29 cellular contexts compared by ENCODE assay signal in genomic region chr5:72633041-72633445, GRCh38.
A peak's percentile ranks its signal among the peaks of the same experiment; 100 is the strongest.
DNase-seq lines count a peak whose midpoint lies in the region; ATAC-seq, FAIRE-seq and TF ChIP-seq lines count a peak whose summit lies in the region.
"Had no signal": no experiment of that assay in that cellular context is flagged by ENCODE, and none has a peak within 500 bp of the region (broad histone marks: within the 10 kb centered on the region; RNA-seq: fewer than 3 reads in every experiment).

No MANE protein-coding gene starts in this region.

- H3K36me3 ChIP-seq in HepG2 (replicated peaks in 1 of 2; ENCODE audit: control insufficient read depth in 1 of 2, insufficient read depth in 2 of 2, low read length in 2 of 2) (no peaks in the 10 kb centered on the region), right lobe of liver (no peaks in the 10 kb centered on the region)
- H3K36me3 ChIP-seq: ovary had no signal

- ATAC-seq in HepG2 (no peak), right lobe of liver (no peak)
- no peak for ATAC-seq in stimulated activated memory B cell treated with anti-CD40 and anti-IgM and Interleukin-4, amounts not matched to agents 10 μg/mL and 1 μg/mL and 100 μg/mL, for 72 hours
- ATAC-seq: A549; naive thymus-derived CD4-positive, alpha-beta T cell; PC-3 had no signal

- H3K36me3 Mint-ChIP-seq in nephron (ENCODE audit: low read depth), result no peaks in the 10 kb centered on the region
- H3K36me3 Mint-ChIP-seq in stimulated activated memory B cell treated with anti-CD40 and anti-IgM and Interleukin-4, amounts not matched to agents 10 μg/mL and 1 μg/mL and 100 μg/mL, for 72 hours, result no peaks in the 10 kb centered on the region
- H3K36me3 Mint-ChIP-seq: activated naive CD4-positive, alpha-beta T cell treated with anti-CD3 and anti-CD28 coated beads, Interleukin-2, amount 50 U/mL, for 24 hours; memory B cell; naive thymus-derived CD4-positive, alpha-beta T cell had no signal

- WGBS in HepG2 (ENCODE audit: low lambda C conversion rate), result 10% methylated on average over 2 of the region's 2 CpGs
- WGBS in right lobe of liver (ENCODE audit: insufficient coverage, low coverage, low lambda C conversion rate, missing lambda C conversion rate), result 100% methylated on average over 2 of the region's 2 CpGs

- peak overlapping the region; percentile 36 for H3K4me2 ChIP-seq in HepG2 (ENCODE audit: low read depth, low read length)
- H3K4me2 ChIP-seq: A549 had no signal

- peaks cover 3% of the 10 kb centered on the region for H3K9me3 Mint-ChIP-seq in nephron
- no peaks in the 10 kb centered on the region for H3K9me3 Mint-ChIP-seq in stimulated activated memory B cell treated with anti-CD40 and anti-IgM and Interleukin-4, amounts not matched to agents 10 μg/mL and 1 μg/mL and 100 μg/mL, for 72 hours
- H3K9me3 Mint-ChIP-seq: activated naive CD4-positive, alpha-beta T cell treated with anti-CD3 and anti-CD28 coated beads, Interleukin-2, amount 50 U/mL, for 24 hours; endodermal cell; memory B cell; stimulated activated naive CD8-positive, alpha-beta T cell treated with anti-CD3 and anti-CD28 coated beads, Interleukin-15, Interleukin-2, amounts not matched to agents 100 ng/mL and 50 ng/mL, for 24 hours had no signal

- no peak for DNase-seq in HepG2 (ENCODE audit: low spot score)
- no peak for DNase-seq in right lobe of liver
- DNase-seq in fibroblast of gingiva (ENCODE audit: low read depth), result peak; percentile 85
- DNase-seq in ureter (ENCODE audit: low spot score), result no peak
- no peak for DNase-seq in Ammon's horn (ENCODE audit: low spot score)
- DNase-seq in DMS 273 treated with DMSO at 0.1 percent for 48 hours (lab: John Stamatoyannopoulos, UW), result no peak
- DNase-seq: activated CD4-positive, alpha-beta T cell treated with anti-CD3 and anti-CD28 coated beads for 4 hours; endodermal cell; KBM-7; naive thymus-derived CD4-positive, alpha-beta T cell; NCI-H1694; NCI-H2227 treated with DMSO at 0.1 percent for 48 hours; NCI-H82; ovary; PC-3; SIG-M5; stimulated activated CD4-positive, alpha-beta T cell treated with anti-CD3 and anti-CD28 coated beads, Interleukin-1b, Interleukin-23, amount 100 ng/mL, for 48 hours; T-helper 1 cell had no signal

- H3K9me3 ChIP-seq in HepG2 (ENCODE audit: low read length) (no peaks in the 10 kb centered on the region), right lobe of liver (no peaks in the 10 kb centered on the region)
- H3K9me3 ChIP-seq: A549, ovary had no signal

- H3K27me3 ChIP-seq in HepG2 (ENCODE audit: control insufficient read depth in 1 of 2, insufficient read depth in 2 of 2, low read length in 2 of 2) (no peaks in the 10 kb centered on the region), right lobe of liver (no peaks in the 10 kb centered on the region)
- H3K27me3 ChIP-seq: ovary had no signal

- no peak overlapping the region for H3K4me3 Mint-ChIP-seq in nephron
- no peak overlapping the region for H3K4me3 Mint-ChIP-seq in stimulated activated memory B cell treated with anti-CD40 and anti-IgM and Interleukin-4, amounts not matched to agents 10 μg/mL and 1 μg/mL and 100 μg/mL, for 72 hours
- H3K4me3 Mint-ChIP-seq: activated naive CD4-positive, alpha-beta T cell treated with anti-CD3 and anti-CD28 coated beads, Interleukin-2, amount 50 U/mL, for 24 hours; endodermal cell; memory B cell; naive thymus-derived CD4-positive, alpha-beta T cell; stimulated activated naive CD8-positive, alpha-beta T cell treated with anti-CD3 and anti-CD28 coated beads, Interleukin-15, Interleukin-2, amounts not matched to agents 100 ng/mL and 50 ng/mL, for 24 hours had no signal

- CTCF ChIA-PET in HepG2 (lab: Yijun Ruan, JAX; ENCODE audit: low intra/inter-chr PET ratio, low total read pairs), result no interaction called here

- H4K20me1 ChIP-seq in HepG2 (ENCODE audit: insufficient read depth, low read length), result no peaks in the 10 kb centered on the region

- H3K27ac ChIP-seq in HepG2 (ENCODE audit: extremely low read length, insufficient read depth, low read length), result no peak overlapping the region
- no peak overlapping the region for H3K27ac ChIP-seq in right lobe of liver
- H3K27ac ChIP-seq: A549, C4-2B, ovary had no signal

- peaks cover 50% of the 10 kb centered on the region for H3K4me1 Mint-ChIP-seq in nephron
- H3K4me1 Mint-ChIP-seq in stimulated activated memory B cell treated with anti-CD40 and anti-IgM and Interleukin-4, amounts not matched to agents 10 μg/mL and 1 μg/mL and 100 μg/mL, for 72 hours, result no peaks in the 10 kb centered on the region
- H3K4me1 Mint-ChIP-seq: activated naive CD4-positive, alpha-beta T cell treated with anti-CD3 and anti-CD28 coated beads, Interleukin-2, amount 50 U/mL, for 24 hours had no signal

- TF ChIP-seq CTCF in HepG2 (CRISPR knock-in tag; IDR thresholded peaks at IDR 0.05) (no peak), right lobe of liver (IDR thresholded peaks at IDR 0.05) (no peak), nephron (IDR thresholded peaks at IDR 0.05; ENCODE audit: unreplicated experiment in 3 of 3) (no peak)

- TF ChIP-seq EP300 in HepG2 (IDR thresholded peaks at IDR 0.05; ENCODE audit: low read depth in 2 of 2, low read length in 2 of 2) (no peak), HepG2 (CRISPR knock-in tag; IDR thresholded peaks at IDR 0.05; ENCODE audit: borderline replicate concordance) (no peak)

- no peak for FAIRE-seq in HepG2 (lab: Jason Lieb, UNC)
- FAIRE-seq: A549, astrocyte, colon, D721Med, keratinocyte had no signal

- H3K4me3 ChIP-seq in HepG2 (replicated peaks in 1 of 3; ENCODE audit: insufficient read depth in 1 of 3, low read depth in 2 of 3, low read length in 3 of 3) (no peak overlapping the region), right lobe of liver (no peak overlapping the region)
- H3K4me3 ChIP-seq: A549, ovary had no signal

- TF ChIP-seq POLR2A in HepG2 (IDR thresholded peaks at IDR 0.05; ENCODE audit: insufficient read depth in 1 of 2, low read depth in 2 of 2, low read length in 2 of 2) (no peak), right lobe of liver (IDR thresholded peaks at IDR 0.05) (no peak)

- peaks cover 15% of the 10 kb centered on the region for H3K4me1 ChIP-seq in HepG2 (ENCODE audit: insufficient read depth, low read length)
- H3K4me1 ChIP-seq in right lobe of liver, result no peaks in the 10 kb centered on the region

- no peaks in the 10 kb centered on the region for H3K79me2 ChIP-seq in HepG2 (ENCODE audit: insufficient read depth, low read length)

- intact Hi-C loops in HepG2 (cut with micrococcal nuclease; ENCODE audit: unreplicated experiment), result no loop called here
- intact Hi-C loops in right lobe of liver (cut with DNase I), result no loop called here

- H3K27me3 Mint-ChIP-seq in nephron (ENCODE audit: low read depth), result no peaks in the 10 kb centered on the region
- peaks cover 16% of the 10 kb centered on the region for H3K27me3 Mint-ChIP-seq in stimulated activated memory B cell treated with anti-CD40 and anti-IgM and Interleukin-4, amounts not matched to agents 10 μg/mL and 1 μg/mL and 100 μg/mL, for 72 hours

- in situ Hi-C loops in HepG2 (cut with HindIII; ENCODE audit: extremely low pct_ligation_motif_present, low pct_unique_long_range_greater_than_20kb), result no loop called here

- no TSS peak for BruUV-seq in HepG2 (replicated peaks; lab: Mats Ljungman, UMichigan)

- H2AFZ ChIP-seq in HepG2 (ENCODE audit: low read length), result no peak overlapping the region

- POLR2A ChIA-PET in HepG2 (lab: Yijun Ruan, JAX), result no interaction called here

- H3K9ac ChIP-seq in HepG2 (ENCODE audit: insufficient read depth, low read depth, low read length), result no peak overlapping the region

- TF ChIP-seq RAD21 in HepG2 (CRISPR knock-in tag; IDR thresholded peaks at IDR 0.05), result no peak

- peak overlapping the region; percentile 55 to 76 (median 71) for H3K27ac Mint-ChIP-seq in nephron
- H3K27ac Mint-ChIP-seq in stimulated activated memory B cell treated with anti-CD40 and anti-IgM and Interleukin-4, amounts not matched to agents 10 μg/mL and 1 μg/mL and 100 μg/mL, for 72 hours, result no peak overlapping the region
- H3K27ac Mint-ChIP-seq: activated naive CD4-positive, alpha-beta T cell treated with anti-CD3 and anti-CD28 coated beads, Interleukin-2, amount 50 U/mL, for 24 hours; endodermal cell; memory B cell; naive thymus-derived CD4-positive, alpha-beta T cell; stimulated activated naive CD8-positive, alpha-beta T cell treated with anti-CD3 and anti-CD28 coated beads, Interleukin-15, Interleukin-2, amounts not matched to agents 100 ng/mL and 50 ng/mL, for 24 hours had no signal

TF ChIP-seq in HepG2, 621 proteins besides CTCF, POLR2A, EP300 and RAD21:
- no peak for TF ChIP-seq ZFP82 (CRISPR knock-in tag; IDR thresholded peaks at IDR 0.05; ENCODE audit: borderline replicate concordance)
